Comparison of ENCODE assay signal across 2 cellular contexts in the genomic region with DNA sequence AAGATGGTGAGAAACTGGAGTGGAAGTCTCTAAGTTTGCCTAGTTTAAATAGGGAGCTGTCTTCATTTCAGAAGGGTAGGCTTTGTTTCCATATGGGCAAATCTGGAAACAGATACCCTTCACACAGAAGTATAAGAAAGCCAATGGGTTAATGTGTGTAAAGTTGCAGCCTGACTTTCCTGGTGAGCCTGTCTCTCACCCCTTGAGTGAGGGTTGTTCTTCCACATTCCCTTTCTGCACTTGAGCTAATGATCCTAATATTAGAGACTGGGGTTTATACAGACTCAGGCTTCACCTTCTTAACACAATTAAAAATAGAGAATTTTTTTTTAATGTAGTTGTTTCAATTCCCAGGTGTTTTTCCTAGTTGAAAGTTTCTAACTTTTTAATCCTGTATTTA.
TF ChIP-seq lines count a peak whose summit lies in the region.

No MANE protein-coding gene starts in this region.

TF ChIP-seq in GM23338, 12 proteins besides CTCF, POLR2A, EP300 and RAD21 (continued from another document):
- TF ChIP-seq ETS1 (IDR thresholded peaks at IDR 0.05) (no peak), JUNB (IDR thresholded peaks at IDR 0.05; ENCODE audit: unreplicated experiment) (no peak), NANOG (IDR thresholded peaks at IDR 0.05; ENCODE audit: borderline replicate concordance) (no peak)
TF ChIP-seq in GM23338: peak in this region for 0.

TF ChIP-seq in WTC11, 78 proteins besides CTCF, POLR2A, EP300 and RAD21 (continued from another document):
- TF ChIP-seq, protein P1, sequence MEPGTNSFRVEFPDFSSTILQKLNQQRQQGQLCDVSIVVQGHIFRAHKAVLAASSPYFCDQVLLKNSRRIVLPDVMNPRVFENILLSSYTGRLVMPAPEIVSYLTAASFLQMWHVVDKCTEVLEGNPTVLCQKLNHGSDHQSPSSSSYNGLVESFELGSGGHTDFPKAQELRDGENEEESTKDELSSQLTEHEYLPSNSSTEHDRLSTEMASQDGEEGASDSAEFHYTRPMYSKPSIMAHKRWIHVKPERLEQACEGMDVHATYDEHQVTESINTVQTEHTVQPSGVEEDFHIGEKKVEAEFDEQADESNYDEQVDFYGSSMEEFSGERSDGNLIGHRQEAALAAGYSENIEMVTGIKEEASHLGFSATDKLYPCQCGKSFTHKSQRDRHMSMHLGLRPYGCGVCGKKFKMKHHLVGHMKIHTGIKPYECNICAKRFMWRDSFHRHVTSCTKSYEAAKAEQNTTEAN (CRISPR knock-in tag; IDR thresholded peaks at IDR 0.05): no peak
- TF ChIP-seq, protein P2, sequence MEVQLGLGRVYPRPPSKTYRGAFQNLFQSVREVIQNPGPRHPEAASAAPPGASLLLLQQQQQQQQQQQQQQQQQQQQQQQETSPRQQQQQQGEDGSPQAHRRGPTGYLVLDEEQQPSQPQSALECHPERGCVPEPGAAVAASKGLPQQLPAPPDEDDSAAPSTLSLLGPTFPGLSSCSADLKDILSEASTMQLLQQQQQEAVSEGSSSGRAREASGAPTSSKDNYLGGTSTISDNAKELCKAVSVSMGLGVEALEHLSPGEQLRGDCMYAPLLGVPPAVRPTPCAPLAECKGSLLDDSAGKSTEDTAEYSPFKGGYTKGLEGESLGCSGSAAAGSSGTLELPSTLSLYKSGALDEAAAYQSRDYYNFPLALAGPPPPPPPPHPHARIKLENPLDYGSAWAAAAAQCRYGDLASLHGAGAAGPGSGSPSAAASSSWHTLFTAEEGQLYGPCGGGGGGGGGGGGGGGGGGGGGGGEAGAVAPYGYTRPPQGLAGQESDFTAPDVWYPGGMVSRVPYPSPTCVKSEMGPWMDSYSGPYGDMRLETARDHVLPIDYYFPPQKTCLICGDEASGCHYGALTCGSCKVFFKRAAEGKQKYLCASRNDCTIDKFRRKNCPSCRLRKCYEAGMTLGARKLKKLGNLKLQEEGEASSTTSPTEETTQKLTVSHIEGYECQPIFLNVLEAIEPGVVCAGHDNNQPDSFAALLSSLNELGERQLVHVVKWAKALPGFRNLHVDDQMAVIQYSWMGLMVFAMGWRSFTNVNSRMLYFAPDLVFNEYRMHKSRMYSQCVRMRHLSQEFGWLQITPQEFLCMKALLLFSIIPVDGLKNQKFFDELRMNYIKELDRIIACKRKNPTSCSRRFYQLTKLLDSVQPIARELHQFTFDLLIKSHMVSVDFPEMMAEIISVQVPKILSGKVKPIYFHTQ (CRISPR knock-in tag; IDR thresholded peaks at IDR 0.05): no peak
- TF ChIP-seq OVOL2 (CRISPR knock-in tag; IDR thresholded peaks at IDR 0.05; ENCODE audit: borderline replicate concordance) (no peak), JUN (CRISPR knock-in tag; IDR thresholded peaks at IDR 0.05) (no peak), MAX (CRISPR knock-in tag; IDR thresholded peaks at IDR 0.05) (no peak), ZMAT4 (CRISPR knock-in tag; IDR thresholded peaks at IDR 0.05) (no peak), USF1 (CRISPR knock-in tag; IDR thresholded peaks at IDR 0.05) (no peak)
